14 cellular contexts compared by ENCODE assay signal in genomic region chr5:144191461-144191860, GRCh38. TPM values are rescaled to one million over a fixed set of nuclear protein-coding genes. Genes with fewer than 3 reads are reported as not detected.
DNase-seq lines count a peak whose midpoint lies in the region; TF ChIP-seq lines count a peak whose summit lies in the region.
"Had no signal": no experiment of that assay in that cellular context is flagged by ENCODE, and none has a peak within 500 bp of the region (broad histone marks: within the 10 kb centered on the region; RNA-seq: fewer than 3 reads in every experiment).

No MANE protein-coding gene starts in this region.

- H3K79me2 ChIP-seq in parathyroid adenoma, result no peaks in the 10 kb centered on the region

- H3K27me3 ChIP-seq in parathyroid adenoma (ENCODE audit: control insufficient read depth, insufficient read depth, low read length), result no peaks in the 10 kb centered on the region

- no peak for DNase-seq in activated naive CD4-positive, alpha-beta T cell treated with anti-CD3 and anti-CD28 coated beads, Interleukin-2, amount 50 U/mL, for 16 hours
- DNase-seq in amniotic epithelial cell (ENCODE audit: low read depth), result peak; percentile 90
- DNase-seq in SW480 (ENCODE audit: low spot score), result no peak
- no peak for DNase-seq in GM10266 (ENCODE audit: extremely low spot score)
- DNase-seq in NCI-H187 treated with DMSO at 0.1 percent for 48 hours (lab: John Stamatoyannopoulos, UW), result no peak
- DNase-seq: activated CD8-positive, alpha-beta memory T cell treated with anti-CD3 and anti-CD28 coated beads for 24 hours; hypothalamus; NCI-H510A; posterior cingulate gyrus; stimulated activated naive CD4-positive, alpha-beta T cell treated with Interleukin-2 at 50 U/mL for 16 hours had no signal

- no peak overlapping the region for H3K4me3 ChIP-seq in parathyroid adenoma (ENCODE audit: low read depth, low read length)

- H2AFZ ChIP-seq in parathyroid adenoma, result peak overlapping the region; percentile 44

- H3K4me1 Mint-ChIP-seq in activated naive CD4-positive, alpha-beta T cell treated with anti-CD3 and anti-CD28 coated beads, Interleukin-2, amount 50 U/mL, for 24 hours, result peaks cover 26% of the 10 kb centered on the region
- H3K4me1 Mint-ChIP-seq in IgD-negative memory B cell, result peaks cover 24 to 40% (median 31%) of the 10 kb centered on the region in 3 donors

- H3K4me2 ChIP-seq in parathyroid adenoma (ENCODE audit: low read length), result no peak overlapping the region

- H3K4me1 ChIP-seq in parathyroid adenoma, result peaks cover 8% of the 10 kb centered on the region

- no peaks in the 10 kb centered on the region for H3K27me3 Mint-ChIP-seq in activated naive CD4-positive, alpha-beta T cell treated with anti-CD3 and anti-CD28 coated beads, Interleukin-2, amount 50 U/mL, for 24 hours
- no peaks in the 10 kb centered on the region for H3K27me3 Mint-ChIP-seq in IgD-negative memory B cell

- TF ChIP-seq CTCF in parathyroid adenoma (IDR thresholded peaks at IDR 0.05), result no peak
- no peak for TF ChIP-seq CTCF in GM10266 (IDR thresholded peaks at IDR 0.05; ENCODE audit: control insufficient read depth, insufficient read depth, low read depth, missing control alignments)

- no peak overlapping the region for H3K27ac Mint-ChIP-seq in activated naive CD4-positive, alpha-beta T cell treated with anti-CD3 and anti-CD28 coated beads, Interleukin-2, amount 50 U/mL, for 24 hours
- H3K27ac Mint-ChIP-seq in IgD-negative memory B cell, result peak overlapping the region in 2 of 3 donors; percentile 64 to 69

- no peaks in the 10 kb centered on the region for H3K36me3 ChIP-seq in parathyroid adenoma (ENCODE audit: control insufficient read depth, insufficient read depth, low read length)

- no peak overlapping the region for H3K9ac ChIP-seq in parathyroid adenoma

- no peaks in the 10 kb centered on the region for H3K9me3 ChIP-seq in parathyroid adenoma (ENCODE audit: control insufficient read depth, low read length)

- no peaks in the 10 kb centered on the region for H3K36me3 Mint-ChIP-seq in activated naive CD4-positive, alpha-beta T cell treated with anti-CD3 and anti-CD28 coated beads, Interleukin-2, amount 50 U/mL, for 24 hours
- no peaks in the 10 kb centered on the region for H3K36me3 Mint-ChIP-seq in IgD-negative memory B cell

- peak overlapping the region; percentile 56 for H3K4me3 Mint-ChIP-seq in activated naive CD4-positive, alpha-beta T cell treated with anti-CD3 and anti-CD28 coated beads, Interleukin-2, amount 50 U/mL, for 24 hours
- H3K4me3 Mint-ChIP-seq in IgD-negative memory B cell, result no peak overlapping the region

- no peak overlapping the region for H3K27ac ChIP-seq in parathyroid adenoma
- H3K27ac ChIP-seq: VCaP had no signal

- no peaks in the 10 kb centered on the region for H3K9me3 Mint-ChIP-seq in activated naive CD4-positive, alpha-beta T cell treated with anti-CD3 and anti-CD28 coated beads, Interleukin-2, amount 50 U/mL, for 24 hours
- H3K9me3 Mint-ChIP-seq in IgD-negative memory B cell, result no peaks in the 10 kb centered on the region

RNA-seq across cellular contexts. Expression of gene KCTD16, which starts 20.8 kb away (rescaled TPM):
- polyA plus RNA-seq in IgD-negative memory B cell, result not detected

RNA-seq across cellular contexts. Expression of gene YIPF5, which starts 21.0 kb away (rescaled TPM):
- 39.0 TPM for polyA plus RNA-seq in IgD-negative memory B cell
